ENCODE assay signal across 12 cellular contexts in the genomic region with DNA sequence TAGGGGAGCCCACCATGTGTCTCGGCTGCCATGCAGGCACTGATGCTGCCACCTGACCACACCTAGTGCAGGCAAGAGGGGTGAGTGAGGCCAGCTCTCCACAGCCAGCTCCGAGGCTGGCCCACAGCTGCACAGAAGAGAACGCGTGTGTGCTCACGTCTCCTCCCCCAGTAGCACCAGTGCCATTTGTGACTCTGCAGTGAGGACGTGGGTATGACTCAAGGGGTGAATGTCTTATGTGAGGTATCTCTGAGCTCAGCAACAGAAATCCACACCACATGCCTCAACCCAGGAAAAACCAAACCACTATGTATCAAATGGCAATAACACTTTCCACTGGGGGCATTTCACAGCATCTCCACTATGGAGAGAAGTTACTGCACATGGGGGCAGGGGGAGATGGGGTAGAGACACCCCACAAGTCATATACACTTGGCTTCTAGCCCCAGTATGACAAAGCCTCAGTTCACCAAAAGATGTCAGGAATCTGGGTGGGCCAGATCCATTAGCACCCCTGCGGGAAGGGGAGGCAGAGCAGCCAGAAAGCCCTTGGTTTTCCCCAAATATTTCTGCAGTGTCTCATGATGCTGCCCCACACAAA.
DNase-seq lines count a peak whose midpoint lies in the region; ATAC-seq and TF ChIP-seq lines count a peak whose summit lies in the region.
"Had no signal": no experiment of that assay in that cellular context is flagged by ENCODE, and none has a peak within 500 bp of the region (broad histone marks: within the 10 kb centered on the region; RNA-seq: fewer than 3 reads in every experiment).

No MANE protein-coding gene starts in this region.

- H3K36me3 ChIP-seq in adrenal gland (replicated peaks in 1 of 2): no peaks in the 10 kb centered on the region

- no peak overlapping the region for H3K4me3 Mint-ChIP-seq in brain

- TF ChIP-seq CTCF in AG09319 (IDR thresholded peaks at IDR 0.05; ENCODE audit: low read depth, low read length): no peak
- no peak for TF ChIP-seq CTCF in brain (conservative IDR thresholded peaks at IDR 0.05)
- no peak for TF ChIP-seq CTCF in adrenal gland (IDR thresholded peaks at IDR 0.05)

- H3K27me3 Mint-ChIP-seq in brain: no peaks in the 10 kb centered on the region

- no peak overlapping the region for H3K27ac ChIP-seq in adrenal gland

- H3K27me3 ChIP-seq in adrenal gland: no peaks in the 10 kb centered on the region

- no peaks in the 10 kb centered on the region for H3K4me1 ChIP-seq in adrenal gland (replicated peaks in 1 of 2)

- 81 to 95% (median 91%) methylated on average over 5 to 7 of the region's 7 CpGs for WGBS in adrenal gland, 4 donors

- peaks cover 59% of the 10 kb centered on the region for H3K4me1 Mint-ChIP-seq in brain

- no peak overlapping the region for H3K4me3 ChIP-seq in adrenal gland

- ATAC-seq in GM18519 (IDR thresholded peaks at IDR 0.05; ENCODE audit: low FRiP score, unreplicated experiment): no peak

- peak; percentile 57 for DNase-seq in AG09319 (ENCODE audit: extremely low read depth, low read depth)
- peak; percentile 92 for DNase-seq in HCEC 1CT
- peak; percentile 92 for DNase-seq in myocyte (ENCODE audit: low read depth)
- DNase-seq in ecto neural progenitor cell (ENCODE audit: low spot score): no peak
- no peak for DNase-seq in globus pallidus (ENCODE audit: low spot score)
- DNase-seq in adrenal gland: no peak
- DNase-seq: foreskin melanocyte; NCI-H748 treated with DMSO at 0.1 percent for 48 hours; stimulated activated CD4-positive, alpha-beta T cell treated with anti-CD3 and anti-CD28 coated beads, Interleukin-2, amount 100 ng/mL, for 48 hours; T-helper 9 cell had no signal

- no peak for TF ChIP-seq POLR2A in adrenal gland (IDR thresholded peaks at IDR 0.05)

- intact Hi-C loops in adrenal gland (cut with DNase I): loop anchor here in 1 of 2 donors (10.0 kb wide), 1 partner anchor 402 kb away; no protein-coding TSS in a partner anchor

- no peaks in the 10 kb centered on the region for H3K9me3 Mint-ChIP-seq in brain

- H3K9me3 ChIP-seq in adrenal gland (replicated peaks in 1 of 3): no peaks in the 10 kb centered on the region

- peak overlapping the region in 3 of 5 experiments; percentile 51 to 77 (median 59) for H3K27ac Mint-ChIP-seq in brain

- peaks cover 79% of the 10 kb centered on the region for H3K36me3 Mint-ChIP-seq in brain

Comparison
In these comparisons a context has a peak if more than half of its experiments do, and no peak if none do; other contexts are left out.
1. DNase-seq: peak in AG09319 (single experiment), HCEC 1CT (single experiment) and myocyte (single experiment); none in ecto neural progenitor cell (single experiment), globus pallidus (single experiment) and adrenal gland (0 of 7).